In genomic region chr12:11727133-11727664, GRCh38 we compare ENCODE assay signal across 12 cellular contexts.
DNase-seq lines count a peak whose midpoint lies in the region; ATAC-seq and TF ChIP-seq lines count a peak whose summit lies in the region.
"Had no signal": no experiment of that assay in that cellular context is flagged by ENCODE, and none has a peak within 500 bp of the region (broad histone marks: within the 10 kb centered on the region; RNA-seq: fewer than 3 reads in every experiment).

No MANE protein-coding gene starts in this region.

- TF ChIP-seq POLR2A in gastroesophageal sphincter (IDR thresholded peaks at IDR 0.05): no peak

- no peak for TF ChIP-seq CTCF in gastroesophageal sphincter (IDR thresholded peaks at IDR 0.05)

- H3K27me3 ChIP-seq in gastroesophageal sphincter: no peaks in the 10 kb centered on the region
- H3K27me3 ChIP-seq: foreskin keratinocyte, upper lobe of left lung had no signal

- DNase-seq in DMS153 (lab: John Stamatoyannopoulos, UW): peak; percentile 28
- no peak for DNase-seq in DMS153 treated with DMSO at 0.1 percent for 48 hours (lab: John Stamatoyannopoulos, UW; ENCODE audit: unreplicated experiment)
- peak; percentile 28 for DNase-seq in activated CD8-positive, alpha-beta memory T cell treated with anti-CD3 and anti-CD28 coated beads, Interleukin-2, amount 50 U/mL, for 4 hours
- DNase-seq in GM19240 (ENCODE audit: insufficient read length, low spot score): no peak
- DNase-seq in epidermal melanocyte (ENCODE audit: insufficient read length, low spot score): no peak
- DNase-seq: foreskin keratinocyte, NCI-H2081 treated with DMSO at 0.1 percent for 48 hours had no signal

- no peak overlapping the region for H3K4me3 ChIP-seq in gastroesophageal sphincter
- H3K4me3 ChIP-seq: upper lobe of left lung had no signal

- 52 to 65% methylated on average over 5 to 7 of the region's 12 CpGs for WGBS in gastroesophageal sphincter (ENCODE audit: low coverage in 1 of 2), 2 donors

- H3K4me3 Mint-ChIP-seq in stimulated activated memory B cell treated with anti-CD40 and anti-IgM and Interleukin-4, amounts not matched to agents 10 μg/mL and 1 μg/mL and 100 μg/mL, for 72 hours: no peak overlapping the region

- H3K9me3 Mint-ChIP-seq in stimulated activated memory B cell treated with anti-CD40 and anti-IgM and Interleukin-4, amounts not matched to agents 10 μg/mL and 1 μg/mL and 100 μg/mL, for 72 hours: peaks cover 5% of the 10 kb centered on the region

- no peaks in the 10 kb centered on the region for H3K36me3 ChIP-seq in gastroesophageal sphincter
- H3K36me3 ChIP-seq: upper lobe of left lung had no signal

- ATAC-seq in gastroesophageal sphincter (peak; percentile 42), GM21529 (IDR thresholded peaks at IDR 0.05; ENCODE audit: unreplicated experiment) (no peak)
- ATAC-seq in stimulated activated memory B cell treated with anti-CD40 and anti-IgM and Interleukin-4, amounts not matched to agents 10 μg/mL and 1 μg/mL and 100 μg/mL, for 72 hours: no peak
- ATAC-seq: foreskin keratinocyte had no signal

- peaks cover 6 to 97% (median 9%) of the 10 kb centered on the region in 3 donors for H3K4me1 ChIP-seq in gastroesophageal sphincter

- no peak for TF ChIP-seq EP300 in gastroesophageal sphincter (IDR thresholded peaks at IDR 0.05)

- peaks cover 20% of the 10 kb centered on the region for H3K36me3 Mint-ChIP-seq in stimulated activated memory B cell treated with anti-CD40 and anti-IgM and Interleukin-4, amounts not matched to agents 10 μg/mL and 1 μg/mL and 100 μg/mL, for 72 hours

- no peaks in the 10 kb centered on the region for H3K9me3 ChIP-seq in gastroesophageal sphincter
- H3K9me3 ChIP-seq: upper lobe of left lung had no signal

- H3K27ac ChIP-seq in gastroesophageal sphincter: peak overlapping the region in 3 of 4 donors; percentile 68 to 72 (median 70)
- H3K27ac ChIP-seq: 22Rv1, foreskin keratinocyte, upper lobe of left lung had no signal

- H3K27me3 Mint-ChIP-seq in stimulated activated memory B cell treated with anti-CD40 and anti-IgM and Interleukin-4, amounts not matched to agents 10 μg/mL and 1 μg/mL and 100 μg/mL, for 72 hours: no peaks in the 10 kb centered on the region

- H3K27ac Mint-ChIP-seq in stimulated activated memory B cell treated with anti-CD40 and anti-IgM and Interleukin-4, amounts not matched to agents 10 μg/mL and 1 μg/mL and 100 μg/mL, for 72 hours: peak overlapping the region; percentile 99

- H3K4me1 Mint-ChIP-seq in stimulated activated memory B cell treated with anti-CD40 and anti-IgM and Interleukin-4, amounts not matched to agents 10 μg/mL and 1 μg/mL and 100 μg/mL, for 72 hours: peaks cover 97% of the 10 kb centered on the region

Comparison
In these comparisons a context has a peak if more than half of its experiments do, and no peak if none do; other contexts are left out.
1. DNase-seq: peak in DMS153 (single experiment) and activated CD8-positive, alpha-beta memory T cell treated with anti-CD3 and anti-CD28 coated beads, Interleukin-2, amount 50 U/mL, for 4 hours (single experiment); none in DMS153 treated with DMSO at 0.1 percent for 48 hours (single experiment), GM19240 (single experiment) and epidermal melanocyte (single experiment).